In genomic region chr17:55818026-55818425, GRCh38 we compare ENCODE assay signal across 28 cellular contexts.
"Had no signal": no experiment of that assay in that cellular context is flagged by ENCODE, and none has a peak within 500 bp of the region (broad histone marks: within the 10 kb centered on the region; RNA-seq: fewer than 3 reads in every experiment).

No MANE protein-coding gene starts in this region.

- H3K9me3 ChIP-seq: colonic mucosa, esophagus squamous epithelium, lower lobe of right lung had no signal

- H3K27ac Mint-ChIP-seq: dendritic cell treated with granulocyte-macrophage colony-stimulating factor and Interleukin-4, amounts not matched to agents 40 ng/mL and 50 ng/mL, for 4 days; effector memory CD8-positive, alpha-beta T cell; endodermal cell; immature natural killer cell; mesothelial cell of epicardium had no signal

- H3K4me1 Mint-ChIP-seq: immature natural killer cell had no signal

- H3K79me2 ChIP-seq: hepatocyte had no signal

- DNase-seq: colonic mucosa; cortex of kidney; effector CD8-positive, alpha-beta T cell; effector memory CD8-positive, alpha-beta T cell; endodermal cell; erythroblast; esophagus squamous epithelium; foreskin fibroblast; heart left ventricle; hypothalamus; immature natural killer cell; islet precursor cell; kidney; kidney glomerular epithelial cell; left colon; left ventricle myocardium inferior; lower lobe of right lung; mesenchymal stem cell; mucosa of descending colon; naive thymus-derived CD8-positive, alpha-beta T cell had no signal

- ATAC-seq: effector memory CD8-positive, alpha-beta T cell; esophagus mucosa; gastroesophageal sphincter; heart left ventricle; left colon; left lobe of liver; lower lobe of right lung; mucosa of descending colon; naive thymus-derived CD8-positive, alpha-beta T cell had no signal

- H3K4me1 ChIP-seq: colonic mucosa, lower lobe of right lung had no signal

- H3K9me3 Mint-ChIP-seq: dendritic cell treated with granulocyte-macrophage colony-stimulating factor and Interleukin-4, amounts not matched to agents 40 ng/mL and 50 ng/mL, for 4 days; endodermal cell had no signal

- H3K4me3 ChIP-seq: colonic mucosa, esophagus squamous epithelium, gastroesophageal sphincter, heart left ventricle, hepatocyte, left ventricle myocardium inferior, lower lobe of right lung, mucosa of descending colon had no signal

- H3K36me3 ChIP-seq: colonic mucosa, esophagus squamous epithelium, gastroesophageal sphincter, heart left ventricle, left ventricle myocardium inferior, lower lobe of right lung had no signal

- H3K4me3 Mint-ChIP-seq: dendritic cell treated with granulocyte-macrophage colony-stimulating factor and Interleukin-4, amounts not matched to agents 40 ng/mL and 50 ng/mL, for 4 days; effector memory CD8-positive, alpha-beta T cell; endodermal cell; immature natural killer cell; mesothelial cell of epicardium; naive thymus-derived CD8-positive, alpha-beta T cell had no signal

- H3K36me3 Mint-ChIP-seq: immature natural killer cell, mesothelial cell of epicardium, naive B cell had no signal

- H3K27ac ChIP-seq: colonic mucosa, epithelial cell of prostate, esophagus squamous epithelium, gastroesophageal sphincter, heart left ventricle, hepatocyte, left ventricle myocardium inferior, lower lobe of right lung had no signal

- H3K4me2 ChIP-seq: hepatocyte had no signal

- H2AFZ ChIP-seq: hepatocyte had no signal

- H3K27me3 ChIP-seq: colonic mucosa, esophagus squamous epithelium, gastroesophageal sphincter, heart left ventricle, hepatocyte had no signal
